Comparison of ENCODE assay signal across 34 cellular contexts in genomic region chrX:12679522-12679921, GRCh38.
"Had no signal": no experiment of that assay in that cellular context is flagged by ENCODE, and none has a peak within 500 bp of the region (broad histone marks: within the 10 kb centered on the region; RNA-seq: fewer than 3 reads in every experiment).

No MANE protein-coding gene starts in this region.

- H3K9me3 ChIP-seq: MG63 had no signal

- DNase-seq: Karpas-422, Kasumi-1, MG63, MM.1S, MV-4-11, NCI-H1048, NCI-H1092, NCI-H1092 treated with DMSO at 0.1 percent for 48 hours, NCI-H1105, NCI-H1105 treated with DMSO at 0.1 percent for 48 hours, NCI-H1417, NCI-H1417 treated with DMSO at 0.1 percent for 48 hours, NCI-H1436, NCI-H1436 treated with DMSO at 0.1 percent for 48 hours, NCI-H146, NCI-H1694, NCI-H1694 treated with DMSO at 0.1 percent for 48 hours, NCI-H187, NCI-H187 treated with DMSO at 0.1 percent for 48 hours, NCI-H1930, NCI-H2029, NCI-H2029 treated with DMSO at 0.1 percent for 48 hours, NCI-H2081, NCI-H2081 treated with DMSO at 0.1 percent for 48 hours, NCI-H2171, NCI-H2171 treated with DMSO at 0.1 percent for 48 hours, NCI-H2227 treated with DMSO at 0.1 percent for 48 hours, NCI-H226, NCI-H345, NCI-H446, NCI-H446 treated with DMSO at 0.1 percent for 48 hours, NCI-H510A, NCI-H510A treated with DMSO at 0.1 percent for 48 hours, NCI-H524 had no signal

- H3K4me3 ChIP-seq: MG63 had no signal

- H3K36me3 ChIP-seq: MG63 had no signal

- H3K27me3 ChIP-seq: MG63 had no signal
